Comparison of ENCODE assay signal across 22 cellular contexts in the genomic region with DNA sequence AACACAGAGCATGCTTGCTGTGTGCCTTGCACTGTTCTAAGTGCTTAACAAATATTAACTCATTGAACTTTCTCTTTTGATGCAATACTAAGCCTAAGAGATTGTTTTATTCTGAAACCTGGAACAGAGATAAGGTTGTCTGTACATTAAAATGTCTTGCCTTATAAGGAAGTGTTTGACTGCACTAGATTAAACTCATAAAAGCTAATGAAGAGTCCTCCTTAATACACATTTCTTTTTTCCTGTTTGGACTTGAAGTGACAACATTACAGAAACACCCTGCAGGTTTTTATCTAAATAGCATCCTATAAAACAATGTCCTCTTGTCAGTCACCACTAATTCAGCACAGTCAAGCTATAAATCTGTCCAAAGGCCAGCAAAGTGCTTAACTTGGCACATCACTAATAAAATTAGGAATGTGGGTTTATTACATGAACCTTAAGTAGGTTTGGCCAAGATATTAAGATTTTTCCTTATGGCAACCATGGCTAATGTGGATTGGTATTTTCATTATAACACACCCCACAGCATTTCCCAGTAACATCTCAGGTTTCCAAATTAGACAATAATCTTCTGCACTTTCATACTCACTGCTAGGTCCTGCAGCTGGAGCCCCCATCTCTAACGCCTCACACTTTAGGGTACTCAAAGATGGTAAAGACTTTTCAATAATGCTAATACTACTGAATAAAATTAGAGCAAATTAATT.
DNase-seq lines count a peak whose midpoint lies in the region; ATAC-seq and TF ChIP-seq lines count a peak whose summit lies in the region.
"Had no signal": no experiment of that assay in that cellular context is flagged by ENCODE, and none has a peak within 500 bp of the region (broad histone marks: within the 10 kb centered on the region; RNA-seq: fewer than 3 reads in every experiment).

No MANE protein-coding gene starts in this region.

- TF ChIP-seq CTCF in A673 (conservative IDR thresholded peaks at IDR 0.05; ENCODE audit: low read depth, low read length), result no peak
- TF ChIP-seq CTCF in HEK293 (tag by site-specific recombination; IDR thresholded peaks at IDR 0.05), result no peak
- TF ChIP-seq CTCF in psoas muscle (IDR thresholded peaks at IDR 0.05), result no peak

- H3K9me3 ChIP-seq in A673 (ENCODE audit: low read depth, low read length, poor library complexity, severe bottlenecking) (no peaks in the 10 kb centered on the region), HEK293 (ENCODE audit: control insufficient read depth, insufficient read depth, low read depth, low read length) (no peaks in the 10 kb centered on the region), psoas muscle (no peaks in the 10 kb centered on the region)
- H3K9me3 ChIP-seq: colonic mucosa, left ventricle myocardium inferior, prostate gland, spleen had no signal

- CTCF ChIA-PET in A673 (lab: Charles Lee) (interaction anchor here (0.6 kb wide), 2 partner anchors 45 to 274 kb away, joined by 5 read pairs; no protein-coding TSS in a partner anchor), HEK293 (lab: Yijun Ruan, JAX) (interaction anchor here (0.6 kb wide), 1 partner anchor 575 kb away, joined by 4 read pairs; no protein-coding TSS in a partner anchor)

- peak overlapping the region; percentile 6 for H3K27ac Mint-ChIP-seq in memory B cell
- H3K27ac Mint-ChIP-seq: activated T-helper 17 cell treated with anti-CD3 and anti-CD28 coated beads, Interleukin-2, amount 50 U/mL, for 72 hours; brain; endodermal cell had no signal

- ATAC-seq in memory B cell (ENCODE audit: low read depth) (no peak), HG03565 (IDR thresholded peaks at IDR 0.05; ENCODE audit: unreplicated experiment) (no peak), GM19455 (IDR thresholded peaks at IDR 0.05; ENCODE audit: unreplicated experiment) (no peak), psoas muscle (no peak)
- ATAC-seq: activated T-helper 17 cell treated with anti-CD3 and anti-CD28 coated beads, Interleukin-2, amount 50 U/mL, for 72 hours had no signal

- no peaks in the 10 kb centered on the region for H3K36me3 Mint-ChIP-seq in memory B cell
- H3K36me3 Mint-ChIP-seq: brain had no signal

- no peaks in the 10 kb centered on the region for H3K9me3 Mint-ChIP-seq in memory B cell
- H3K9me3 Mint-ChIP-seq: activated T-helper 17 cell treated with anti-CD3 and anti-CD28 coated beads, Interleukin-2, amount 50 U/mL, for 72 hours; brain; endodermal cell had no signal

- H3K4me3 Mint-ChIP-seq in memory B cell, result no peak overlapping the region
- H3K4me3 Mint-ChIP-seq: activated T-helper 17 cell treated with anti-CD3 and anti-CD28 coated beads, Interleukin-2, amount 50 U/mL, for 72 hours; brain; endodermal cell had no signal

- H3K27ac ChIP-seq in A673 (ENCODE audit: low read depth, low read length, poor library complexity, severe bottlenecking) (peak overlapping the region; percentile 22), HEK293 (ENCODE audit: extremely low read depth, low read depth, low read length) (peak overlapping the region; percentile 78), psoas muscle (no peak overlapping the region)
- H3K27ac ChIP-seq: colonic mucosa, left ventricle myocardium inferior, prostate gland, spleen had no signal

- H3K4me1 ChIP-seq in A673 (ENCODE audit: insufficient read depth, low read length, poor library complexity, severe bottlenecking) (peaks cover 28% of the 10 kb centered on the region), HEK293 (ENCODE audit: control insufficient read depth, insufficient read depth, low read length) (peaks cover 18% of the 10 kb centered on the region), psoas muscle (no peaks in the 10 kb centered on the region)
- H3K4me1 ChIP-seq: left ventricle myocardium inferior, prostate gland, spleen had no signal

- no peaks in the 10 kb centered on the region for H3K27me3 Mint-ChIP-seq in memory B cell
- H3K27me3 Mint-ChIP-seq: brain had no signal

- WGBS in psoas muscle, 3 donors, result 45 to 51% (median 48%) methylated on average over 1 of the region's 1 CpG

- DNase-seq in A673 (ENCODE audit: low spot score) (peak; percentile 84), NCI-H69 (lab: John Stamatoyannopoulos, UW) (peak; percentile 41), memory B cell (ENCODE audit: low spot score in 2 of 2) (no peak), cardiac septum (ENCODE audit: low spot score) (no peak), psoas muscle (no peak)
- DNase-seq: activated CD4-positive, alpha-beta T cell treated with anti-CD3 and anti-CD28 coated beads for 4 hours; AML-193; colonic mucosa; endodermal cell; head of caudate nucleus; left ventricle myocardium inferior; NCI-H187 treated with DMSO at 0.1 percent for 48 hours; Right ventricle myocardium superior; spleen; stimulated activated CD4-positive, alpha-beta T cell treated with anti-CD3 and anti-CD28 coated beads, Interleukin-4, amount 100 ng/mL, for 4 hours; trophoblast cell had no signal

- H3K4me3 ChIP-seq in A673 (ENCODE audit: low read depth, low read length, poor library complexity, severe bottlenecking), result no peak overlapping the region
- H3K4me3 ChIP-seq in HEK293 (ENCODE audit: low read depth, low read length), result no peak overlapping the region
- H3K4me3 ChIP-seq in psoas muscle, result no peak overlapping the region
- H3K4me3 ChIP-seq: colonic mucosa, left ventricle myocardium inferior, prostate gland, spleen had no signal

- H3K27me3 ChIP-seq in A673 (replicated peaks; ENCODE audit: insufficient read depth, low read depth, low read length, poor library complexity) (no peaks in the 10 kb centered on the region), psoas muscle (ENCODE audit: insufficient read depth in 3 of 3, low read length in 2 of 3) (no peaks in the 10 kb centered on the region)
- H3K27me3 ChIP-seq: colonic mucosa, spleen had no signal

- peaks cover 7% of the 10 kb centered on the region for H3K4me1 Mint-ChIP-seq in memory B cell
- H3K4me1 Mint-ChIP-seq: activated T-helper 17 cell treated with anti-CD3 and anti-CD28 coated beads, Interleukin-2, amount 50 U/mL, for 72 hours had no signal

- BruUV-seq in A673 (replicated peaks; lab: Mats Ljungman, UMichigan), result no TSS peak

- H3K36me3 ChIP-seq in A673 (ENCODE audit: insufficient read depth, low read length, poor library complexity, severe bottlenecking), result no peaks in the 10 kb centered on the region
- H3K36me3 ChIP-seq in HEK293 (ENCODE audit: control insufficient read depth in 2 of 2, insufficient read depth in 1 of 2, low read length in 2 of 2), result no peaks in the 10 kb centered on the region
- no peaks in the 10 kb centered on the region for H3K36me3 ChIP-seq in psoas muscle (ENCODE audit: insufficient read depth in 1 of 2, low read depth in 1 of 2)
- H3K36me3 ChIP-seq: colonic mucosa, left ventricle myocardium inferior, prostate gland, spleen had no signal

- intact Hi-C loops in A673 (cut with micrococcal nuclease; ENCODE audit: unreplicated experiment) (no loop called here), cardiac septum (cut with DNase I) (no loop called here), psoas muscle (cut with DNase I) (loop anchor here in 1 of 2 donors (5.0 kb wide), 1 partner anchor 1574 kb away; no protein-coding TSS in a partner anchor)

- POLR2A ChIA-PET in A673 (lab: Charles Lee; ENCODE audit: low non-redundant PET) (no interaction called here), HEK293 (lab: Yijun Ruan, JAX) (no interaction called here)

TF ChIP-seq in HEK293, 187 proteins besides CTCF, POLR2A, EP300 and RAD21 (continues in another document):
- TF ChIP-seq ZBTB48 (tag by site-specific recombination; IDR thresholded peaks at IDR 0.05), result no peak
- TF ChIP-seq, protein P1, sequence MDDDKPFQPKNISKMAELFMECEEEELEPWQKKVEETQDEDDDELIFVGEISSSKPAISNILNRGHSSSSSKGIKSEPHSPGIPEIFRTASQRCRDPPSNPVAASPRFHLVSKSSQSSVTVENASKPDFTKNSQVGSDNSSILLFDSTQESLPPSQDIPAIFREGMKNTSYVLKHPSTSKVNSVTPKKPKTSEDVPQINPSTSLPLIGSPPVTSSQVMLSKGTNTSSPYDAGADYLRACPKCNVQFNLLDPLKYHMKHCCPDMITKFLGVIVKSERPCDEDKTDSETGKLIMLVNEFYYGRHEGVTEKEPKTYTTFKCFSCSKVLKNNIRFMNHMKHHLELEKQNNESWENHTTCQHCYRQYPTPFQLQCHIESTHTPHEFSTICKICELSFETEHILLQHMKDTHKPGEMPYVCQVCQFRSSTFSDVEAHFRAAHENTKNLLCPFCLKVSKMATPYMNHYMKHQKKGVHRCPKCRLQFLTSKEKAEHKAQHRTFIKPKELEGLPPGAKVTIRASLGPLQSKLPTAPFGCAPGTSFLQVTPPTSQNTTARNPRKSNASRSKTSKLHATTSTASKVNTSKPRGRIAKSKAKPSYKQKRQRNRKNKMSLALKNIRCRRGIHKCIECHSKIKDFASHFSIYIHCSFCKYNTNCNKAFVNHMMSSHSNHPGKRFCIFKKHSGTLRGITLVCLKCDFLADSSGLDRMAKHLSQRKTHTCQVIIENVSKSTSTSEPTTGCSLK (tag by site-specific recombination; IDR thresholded peaks at IDR 0.05), result no peak
- TF ChIP-seq, protein P2, sequence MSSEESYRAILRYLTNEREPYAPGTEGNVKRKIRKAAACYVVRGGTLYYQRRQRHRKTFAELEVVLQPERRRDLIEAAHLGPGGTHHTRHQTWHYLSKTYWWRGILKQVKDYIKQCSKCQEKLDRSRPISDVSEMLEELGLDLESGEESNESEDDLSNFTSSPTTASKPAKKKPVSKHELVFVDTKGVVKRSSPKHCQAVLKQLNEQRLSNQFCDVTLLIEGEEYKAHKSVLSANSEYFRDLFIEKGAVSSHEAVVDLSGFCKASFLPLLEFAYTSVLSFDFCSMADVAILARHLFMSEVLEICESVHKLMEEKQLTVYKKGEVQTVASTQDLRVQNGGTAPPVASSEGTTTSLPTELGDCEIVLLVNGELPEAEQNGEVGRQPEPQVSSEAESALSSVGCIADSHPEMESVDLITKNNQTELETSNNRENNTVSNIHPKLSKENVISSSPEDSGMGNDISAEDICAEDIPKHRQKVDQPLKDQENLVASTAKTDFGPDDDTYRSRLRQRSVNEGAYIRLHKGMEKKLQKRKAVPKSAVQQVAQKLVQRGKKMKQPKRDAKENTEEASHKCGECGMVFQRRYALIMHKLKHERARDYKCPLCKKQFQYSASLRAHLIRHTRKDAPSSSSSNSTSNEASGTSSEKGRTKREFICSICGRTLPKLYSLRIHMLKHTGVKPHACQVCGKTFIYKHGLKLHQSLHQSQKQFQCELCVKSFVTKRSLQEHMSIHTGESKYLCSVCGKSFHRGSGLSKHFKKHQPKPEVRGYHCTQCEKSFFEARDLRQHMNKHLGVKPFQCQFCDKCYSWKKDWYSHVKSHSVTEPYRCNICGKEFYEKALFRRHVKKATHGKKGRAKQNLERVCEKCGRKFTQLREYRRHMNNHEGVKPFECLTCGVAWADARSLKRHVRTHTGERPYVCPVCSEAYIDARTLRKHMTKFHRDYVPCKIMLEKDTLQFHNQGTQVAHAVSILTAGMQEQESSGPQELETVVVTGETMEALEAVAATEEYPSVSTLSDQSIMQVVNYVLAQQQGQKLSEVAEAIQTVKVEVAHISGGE (tag by site-specific recombination; conservative IDR thresholded peaks at IDR 0.05; ENCODE audit: low read depth), result no peak
- no peak for TF ChIP-seq ZNF248 (tag by site-specific recombination; IDR thresholded peaks at IDR 0.05)
- peak; percentile 90; the same call in 1 of the 2 replicates for TF ChIP-seq MEIS1 (CRISPR knock-in tag; IDR thresholded peaks at IDR 0.05; ENCODE audit: borderline replicate concordance)
- no peak for TF ChIP-seq ZNF624 (tag by site-specific recombination; IDR thresholded peaks at IDR 0.05)

Comparison
In these comparisons a context has a peak if more than half of its experiments do, and no peak if none do; other contexts are left out.
1. DNase-seq: peak in A673 (single experiment) and NCI-H69 (single experiment); none in memory B cell (0 of 2), cardiac septum (single experiment) and psoas muscle (0 of 2).